In the genomic region with DNA sequence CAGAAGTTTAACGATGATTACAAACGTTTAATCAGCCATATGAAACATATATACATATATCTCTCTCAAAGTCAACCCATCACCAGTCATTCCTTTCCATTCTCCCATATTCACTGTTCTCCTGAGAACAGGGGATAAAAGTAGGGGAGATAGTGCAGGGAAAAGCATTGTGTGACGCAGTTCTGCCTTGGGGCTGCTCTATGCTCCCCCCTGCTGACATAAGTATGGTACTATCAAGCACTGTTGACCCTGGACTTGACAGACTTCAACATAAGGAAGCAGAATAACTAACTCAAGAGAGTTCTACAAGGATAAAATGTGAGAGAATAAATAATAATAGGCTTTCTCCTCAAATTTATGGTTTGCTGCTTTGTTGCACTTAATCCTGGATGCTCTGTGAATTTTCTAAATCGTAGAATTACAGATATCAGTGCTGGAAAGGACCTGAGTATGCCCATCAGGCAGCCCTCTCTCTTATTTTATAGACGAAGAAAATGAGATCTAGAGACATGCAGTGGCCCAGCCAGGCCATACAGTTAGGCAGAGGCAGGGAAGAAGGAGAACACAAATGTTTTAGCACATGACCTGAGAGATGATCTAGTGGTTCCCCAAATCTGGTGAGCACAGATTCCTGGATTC, we compare ENCODE assay signal across 7 cellular contexts.
DNase-seq lines count a peak whose midpoint lies in the region; ATAC-seq, FAIRE-seq and TF ChIP-seq lines count a peak whose summit lies in the region.

No MANE protein-coding gene starts in this region.

- CTCF ChIA-PET in PC-9 (lab: Charles Lee) (no interaction called here), HepG2 (lab: Yijun Ruan, JAX; ENCODE audit: low intra/inter-chr PET ratio, low total read pairs) (interaction anchor here (0.7 to 1.4 kb wide), 4 partner anchors 89 to 257 kb away, joined by 3 to 9 read pairs (median 4); no protein-coding TSS in a partner anchor)

- H3K9ac ChIP-seq in HepG2 (ENCODE audit: insufficient read depth, low read depth, low read length): no peak overlapping the region

- WGBS in HepG2 (ENCODE audit: low lambda C conversion rate): 26% methylated on average over 5 of the region's 5 CpGs

- TF ChIP-seq POLR2A in HepG2 (IDR thresholded peaks at IDR 0.05; ENCODE audit: insufficient read depth in 1 of 2, low read depth in 2 of 2, low read length in 2 of 2): no peak

- DNase-seq in ELR (ENCODE audit: low read depth): peak; percentile 74
- DNase-seq in HuH-7.5 (ENCODE audit: low spot score): peak; percentile 49
- peak in 1 of 2 experiments; percentile 4 for DNase-seq in PC-9
- peak; percentile 58 for DNase-seq in bronchial epithelial cell (ENCODE audit: low read depth)
- DNase-seq in HepG2 (ENCODE audit: low spot score): peak; percentile 50
- no peak for DNase-seq in activated CD8-positive, alpha-beta memory T cell treated with anti-CD3 and anti-CD28 coated beads for 24 hours

- TF ChIP-seq RAD21 in HepG2 (CRISPR knock-in tag; IDR thresholded peaks at IDR 0.05): peak; percentile 63

- H3K27me3 ChIP-seq in PC-9 (ENCODE audit: insufficient read depth, low read depth): peaks cover 54% of the 10 kb centered on the region
- H3K27me3 ChIP-seq in bronchial epithelial cell (ENCODE audit: control insufficient read depth, insufficient read depth, low read length): peaks cover 2% of the 10 kb centered on the region
- H3K27me3 ChIP-seq in HepG2 (ENCODE audit: control insufficient read depth in 1 of 2, insufficient read depth in 2 of 2, low read length in 2 of 2): no peaks in the 10 kb centered on the region

- no peak overlapping the region for H2AFZ ChIP-seq in PC-9
- H2AFZ ChIP-seq in HepG2 (ENCODE audit: low read length): no peak overlapping the region

- TF ChIP-seq CTCF in PC-9 (conservative IDR thresholded peaks at IDR 0.05): peak; percentile 68
- TF ChIP-seq CTCF in bronchial epithelial cell (IDR thresholded peaks at IDR 0.05; ENCODE audit: insufficient read depth, low read length, severe bottlenecking): peak; percentile 76
- peak; percentile 80 for TF ChIP-seq CTCF in HepG2 (CRISPR knock-in tag; IDR thresholded peaks at IDR 0.05)

- H3K4me1 ChIP-seq in PC-9 (replicated peaks; ENCODE audit: insufficient read depth) (no peaks in the 10 kb centered on the region), HepG2 (ENCODE audit: insufficient read depth, low read length) (no peaks in the 10 kb centered on the region)

- no peaks in the 10 kb centered on the region for H3K79me2 ChIP-seq in PC-9 (ENCODE audit: low read depth)
- H3K79me2 ChIP-seq in HepG2 (ENCODE audit: insufficient read depth, low read length): no peaks in the 10 kb centered on the region

- no peak overlapping the region for H3K4me2 ChIP-seq in PC-9
- H3K4me2 ChIP-seq in HepG2 (ENCODE audit: low read depth, low read length): no peak overlapping the region

- no peaks in the 10 kb centered on the region for H3K9me2 ChIP-seq in PC-9 (ENCODE audit: insufficient read depth)

- no TSS peak for BruUV-seq in PC-9 (replicated peaks; lab: Mats Ljungman, UMichigan)
- no TSS peak for BruUV-seq in HepG2 (replicated peaks; lab: Mats Ljungman, UMichigan)

- FAIRE-seq in bronchial epithelial cell (lab: Jason Lieb, UNC): no peak
- FAIRE-seq in HepG2 (lab: Jason Lieb, UNC): peak; percentile 71

- no peaks in the 10 kb centered on the region for H3F3A ChIP-seq in PC-9 (ENCODE audit: insufficient read depth, low read depth)

- in situ Hi-C loops in HepG2 (cut with HindIII; ENCODE audit: extremely low pct_ligation_motif_present, low pct_unique_long_range_greater_than_20kb): no loop called here

- H3K27ac ChIP-seq in PC-9 (no peak overlapping the region), HepG2 (ENCODE audit: extremely low read length, insufficient read depth, low read length) (no peak overlapping the region)

- H3K9me3 ChIP-seq in PC-9 (ENCODE audit: insufficient read depth, low read depth) (no peaks in the 10 kb centered on the region), HepG2 (ENCODE audit: low read length) (no peaks in the 10 kb centered on the region)

- H4K20me1 ChIP-seq in PC-9 (ENCODE audit: insufficient read depth) (no peaks in the 10 kb centered on the region), HepG2 (ENCODE audit: insufficient read depth, low read length) (no peaks in the 10 kb centered on the region)

- no peak overlapping the region for H3K4me3 ChIP-seq in PC-9
- no peak overlapping the region for H3K4me3 ChIP-seq in bronchial epithelial cell (ENCODE audit: low read depth, low read length)
- H3K4me3 ChIP-seq in HepG2 (replicated peaks in 1 of 3; ENCODE audit: insufficient read depth in 1 of 3, low read depth in 2 of 3, low read length in 3 of 3): no peak overlapping the region

- peak; percentile 89 for ATAC-seq in HepG2
- no peak for ATAC-seq in HG02610 (IDR thresholded peaks at IDR 0.05; ENCODE audit: unreplicated experiment)

- intact Hi-C loops in PC-9 (cut with micrococcal nuclease; ENCODE audit: unreplicated experiment) (loop anchor here (1.0 to 2.0 kb wide), 2 partner anchors 257 to 305 kb away; no protein-coding TSS in a partner anchor), HepG2 (cut with micrococcal nuclease; ENCODE audit: unreplicated experiment) (loop anchor here (1.0 kb wide), 1 partner anchor 257 kb away; no protein-coding TSS in a partner anchor)

- POLR2A ChIA-PET in PC-9 (lab: Charles Lee; ENCODE audit: unreplicated experiment): no interaction called here
- POLR2A ChIA-PET in HepG2 (lab: Yijun Ruan, JAX): no interaction called here

- H3K36me3 ChIP-seq in PC-9 (ENCODE audit: low read depth) (no peaks in the 10 kb centered on the region), bronchial epithelial cell (ENCODE audit: control insufficient read depth, insufficient read depth, low read length) (no peaks in the 10 kb centered on the region), HepG2 (replicated peaks in 1 of 2; ENCODE audit: control insufficient read depth in 1 of 2, insufficient read depth in 2 of 2, low read length in 2 of 2) (no peaks in the 10 kb centered on the region)

- no peak for TF ChIP-seq EP300 in HepG2 (IDR thresholded peaks at IDR 0.05; ENCODE audit: low read depth in 2 of 2, low read length in 2 of 2)
- TF ChIP-seq EP300 in HepG2 (CRISPR knock-in tag; IDR thresholded peaks at IDR 0.05; ENCODE audit: borderline replicate concordance): no peak

TF ChIP-seq in HepG2, 621 proteins besides CTCF, POLR2A, EP300 and RAD21 (continues in another document):
- TF ChIP-seq ZNF768 (CRISPR knock-in tag; IDR thresholded peaks at IDR 0.05) (no peak), ZNF747 (CRISPR knock-in tag; IDR thresholded peaks at IDR 0.05; ENCODE audit: borderline replicate concordance) (no peak), ZNF225 (CRISPR knock-in tag; IDR thresholded peaks at IDR 0.05) (no peak), FOSL2 (CRISPR knock-in tag; IDR thresholded peaks at IDR 0.05) (0 out of 2 replicates have a peak, but pooled peaks have one; percentile 13), ZNF629 (CRISPR knock-in tag; conservative IDR thresholded peaks at IDR 0.05) (no peak), TMF1 (CRISPR knock-in tag; IDR thresholded peaks at IDR 0.05; ENCODE audit: low read depth) (no peak), TEAD2 (CRISPR knock-in tag; IDR thresholded peaks at IDR 0.05) (no peak), GZF1 (CRISPR knock-in tag; IDR thresholded peaks at IDR 0.05) (no peak), PPARG (CRISPR knock-in tag; conservative IDR thresholded peaks at IDR 0.05) (no peak), ZC3H4 (CRISPR knock-in tag; IDR thresholded peaks at IDR 0.05; ENCODE audit: borderline replicate concordance) (no peak), ZNF550 (CRISPR knock-in tag; IDR thresholded peaks at IDR 0.05; ENCODE audit: borderline replicate concordance) (no peak), SMC3 (IDR thresholded peaks at IDR 0.05; ENCODE audit: low read length) (peak; percentile 93)
- TF ChIP-seq, protein P1, sequence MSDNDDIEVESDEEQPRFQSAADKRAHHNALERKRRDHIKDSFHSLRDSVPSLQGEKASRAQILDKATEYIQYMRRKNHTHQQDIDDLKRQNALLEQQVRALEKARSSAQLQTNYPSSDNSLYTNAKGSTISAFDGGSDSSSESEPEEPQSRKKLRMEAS (IDR thresholded peaks at IDR 0.05): no peak
- TF ChIP-seq, protein P2, sequence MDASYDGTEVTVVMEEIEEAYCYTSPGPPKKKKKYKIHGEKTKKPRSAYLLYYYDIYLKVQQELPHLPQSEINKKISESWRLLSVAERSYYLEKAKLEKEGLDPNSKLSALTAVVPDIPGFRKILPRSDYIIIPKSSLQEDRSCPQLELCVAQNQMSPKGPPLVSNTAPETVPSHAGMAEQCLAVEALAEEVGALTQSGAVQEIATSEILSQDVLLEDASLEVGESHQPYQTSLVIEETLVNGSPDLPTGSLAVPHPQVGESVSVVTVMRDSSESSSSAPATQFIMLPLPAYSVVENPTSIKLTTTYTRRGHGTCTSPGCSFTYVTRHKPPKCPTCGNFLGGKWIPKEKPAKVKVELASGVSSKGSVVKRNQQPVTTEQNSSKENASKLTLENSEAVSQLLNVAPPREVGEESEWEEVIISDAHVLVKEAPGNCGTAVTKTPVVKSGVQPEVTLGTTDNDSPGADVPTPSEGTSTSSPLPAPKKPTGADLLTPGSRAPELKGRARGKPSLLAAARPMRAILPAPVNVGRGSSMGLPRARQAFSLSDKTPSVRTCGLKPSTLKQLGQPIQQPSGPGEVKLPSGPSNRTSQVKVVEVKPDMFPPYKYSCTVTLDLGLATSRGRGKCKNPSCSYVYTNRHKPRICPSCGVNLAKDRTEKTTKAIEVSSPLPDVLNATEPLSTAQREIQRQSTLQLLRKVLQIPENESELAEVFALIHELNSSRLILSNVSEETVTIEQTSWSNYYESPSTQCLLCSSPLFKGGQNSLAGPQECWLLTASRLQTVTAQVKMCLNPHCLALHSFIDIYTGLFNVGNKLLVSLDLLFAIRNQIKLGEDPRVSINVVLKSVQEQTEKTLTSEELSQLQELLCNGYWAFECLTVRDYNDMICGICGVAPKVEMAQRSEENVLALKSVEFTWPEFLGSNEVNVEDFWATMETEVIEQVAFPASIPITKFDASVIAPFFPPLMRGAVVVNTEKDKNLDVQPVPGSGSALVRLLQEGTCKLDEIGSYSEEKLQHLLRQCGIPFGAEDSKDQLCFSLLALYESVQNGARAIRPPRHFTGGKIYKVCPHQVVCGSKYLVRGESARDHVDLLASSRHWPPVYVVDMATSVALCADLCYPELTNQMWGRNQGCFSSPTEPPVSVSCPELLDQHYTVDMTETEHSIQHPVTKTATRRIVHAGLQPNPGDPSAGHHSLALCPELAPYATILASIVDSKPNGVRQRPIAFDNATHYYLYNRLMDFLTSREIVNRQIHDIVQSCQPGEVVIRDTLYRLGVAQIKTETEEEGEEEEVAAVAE (CRISPR knock-in tag; IDR thresholded peaks at IDR 0.05; ENCODE audit: borderline replicate concordance): no peak
